Comparison of ENCODE assay signal across 9 cellular contexts in the genomic region with DNA sequence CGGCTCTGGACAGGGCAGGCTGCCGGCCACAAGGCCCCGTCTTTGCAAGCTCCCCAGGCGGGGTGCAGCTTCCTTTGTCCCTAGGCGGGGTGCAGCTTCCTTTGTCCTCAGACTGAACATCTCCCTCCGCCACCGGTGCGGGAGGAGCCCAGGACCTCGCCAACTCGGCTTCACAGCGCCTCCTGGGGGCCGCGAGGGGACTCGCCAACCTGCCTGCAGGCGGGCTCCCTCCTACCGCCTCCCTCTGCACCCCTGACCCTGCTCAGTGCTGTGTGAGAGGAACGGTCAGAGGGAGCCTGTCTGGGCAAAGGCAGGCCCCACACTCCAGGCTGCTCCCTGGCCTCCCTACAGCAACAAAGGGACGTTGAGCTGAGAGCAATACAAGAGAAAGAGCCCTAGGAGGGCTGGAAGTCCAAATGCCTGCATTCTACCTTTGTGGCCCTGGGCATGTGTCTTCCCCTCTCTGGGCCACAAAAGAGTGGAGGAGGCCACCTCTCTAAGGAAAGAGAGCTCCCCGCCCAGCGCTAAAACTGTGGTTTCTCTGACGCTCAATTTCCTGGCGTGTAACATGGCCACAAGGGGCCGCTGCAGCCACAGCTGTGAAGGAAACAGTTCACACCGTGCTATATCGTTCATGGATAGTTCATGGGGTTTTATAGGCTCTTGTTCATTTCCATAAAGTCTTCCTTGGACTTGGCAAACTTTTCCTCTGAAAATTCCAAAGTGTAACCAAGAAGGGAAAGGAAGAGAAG. TPM values are rescaled to one million over a fixed set of nuclear protein-coding genes. Genes with fewer than 3 reads are reported as not detected.
DNase-seq lines count a peak whose midpoint lies in the region; ATAC-seq and TF ChIP-seq lines count a peak whose summit lies in the region.
"Had no signal": no experiment of that assay in that cellular context is flagged by ENCODE, and none has a peak within 500 bp of the region (broad histone marks: within the 10 kb centered on the region; RNA-seq: fewer than 3 reads in every experiment).

No MANE protein-coding gene starts in this region.

- peak overlapping the region; percentile 92 for H3K27ac Mint-ChIP-seq in Calu3 (ENCODE audit: unreplicated experiment)
- peak overlapping the region; percentile 42 for H3K27ac Mint-ChIP-seq in activated CD4-positive, alpha-beta T cell treated with anti-CD3 and anti-CD28 coated beads for 36 hours
- H3K27ac Mint-ChIP-seq in chondrocyte (ENCODE audit: unreplicated experiment) = peak overlapping the region; percentile 74

- H3K4me3 Mint-ChIP-seq in Calu3 (ENCODE audit: low read depth, unreplicated experiment) = peak overlapping the region; percentile 62
- no peak overlapping the region for H3K4me3 Mint-ChIP-seq in activated CD4-positive, alpha-beta T cell treated with anti-CD3 and anti-CD28 coated beads for 36 hours
- no peak overlapping the region for H3K4me3 Mint-ChIP-seq in chondrocyte (ENCODE audit: unreplicated experiment)

- H3K4me1 Mint-ChIP-seq in Calu3 (ENCODE audit: low read depth, unreplicated experiment) (peaks cover 91% of the 10 kb centered on the region), chondrocyte (ENCODE audit: low read depth) (peaks cover 42% of the 10 kb centered on the region)
- H3K4me1 Mint-ChIP-seq in activated CD4-positive, alpha-beta T cell treated with anti-CD3 and anti-CD28 coated beads for 36 hours = peaks cover 22% of the 10 kb centered on the region

- peak; percentile 98 for TF ChIP-seq CTCF in Calu3 (IDR thresholded peaks at IDR 0.05; ENCODE audit: unreplicated experiment)
- peak; percentile 89 for TF ChIP-seq CTCF in HFF-Myc (IDR thresholded peaks at IDR 0.05; ENCODE audit: low read depth, low read length, missing control alignments)
- peak; percentile 98 for TF ChIP-seq CTCF in chondrocyte (IDR thresholded peaks at IDR 0.05)
- peak; percentile 92 for TF ChIP-seq CTCF in kidney epithelial cell (IDR thresholded peaks at IDR 0.05; ENCODE audit: insufficient read depth, low read length, poor library complexity, severe bottlenecking)

- CTCF ChIA-PET in Calu3 (lab: Charles Lee) = interaction anchor here (0.6 to 7.7 kb wide), 96 partner anchors 8 to 1204 kb away, joined by 3 to 471 read pairs (median 5); partner anchors contain the start of genes EIF1, KRT15, KRT16 and KRT17
- CTCF ChIA-PET in activated CD4-positive, alpha-beta T cell treated with anti-CD3 and anti-CD28 coated beads for 36 hours (lab: Charles Lee) = interaction anchor here (0.6 to 6.5 kb wide), 56 partner anchors 8 to 958 kb away, joined by 3 to 73 read pairs (median 4); partner anchors contain the start of genes KRT36 and KRT40

- H3K4me3 ChIP-seq in HFF-Myc (replicated peaks; ENCODE audit: low read depth, low read length) (no peak overlapping the region), kidney epithelial cell (ENCODE audit: low read depth, low read length) (no peak overlapping the region)

- H3K36me3 Mint-ChIP-seq in Calu3 (ENCODE audit: insufficient read depth, unreplicated experiment) (peaks cover 31% of the 10 kb centered on the region), chondrocyte (ENCODE audit: low read depth) (peaks cover 9% of the 10 kb centered on the region)
- H3K36me3 Mint-ChIP-seq in activated CD4-positive, alpha-beta T cell treated with anti-CD3 and anti-CD28 coated beads for 36 hours (ENCODE audit: low read depth) = no peaks in the 10 kb centered on the region

- POLR2A ChIA-PET in activated CD4-positive, alpha-beta T cell treated with anti-CD3 and anti-CD28 coated beads for 36 hours (lab: Charles Lee) = interaction anchor here (0.6 to 1.1 kb wide), 4 partner anchors 102 to 145 kb away, joined by 3 to 5 read pairs (median 4); partner anchors contain the start of gene EIF1

- peak; percentile 81 for ATAC-seq in activated CD4-positive, alpha-beta T cell treated with anti-CD3 and anti-CD28 coated beads for 36 hours
- ATAC-seq in GM18519 (IDR thresholded peaks at IDR 0.05; ENCODE audit: low FRiP score, unreplicated experiment) = no peak

- DNase-seq in Calu3 (peak; percentile 99), HFF-Myc (ENCODE audit: extremely low read depth, low read depth) (peak; percentile 74), NCI-H345 treated with DMSO at 0.1 percent for 48 hours (lab: John Stamatoyannopoulos, UW; ENCODE audit: unreplicated experiment) (peak; percentile 55), chondrocyte (ENCODE audit: low spot score) (no peak), kidney epithelial cell (ENCODE audit: low read depth) (no peak)
- DNase-seq in activated CD4-positive, alpha-beta T cell treated with anti-CD3 and anti-CD28 coated beads for 36 hours = peak; percentile 93
- peak; percentile 68 to 70 for DNase-seq in stimulated activated CD4-positive, alpha-beta T cell treated with anti-CD3 and anti-CD28 coated beads, Interleukin-15, amount 100 ng/mL, for 1 hour (ENCODE audit: low read depth in 1 of 2, low spot score in 1 of 2)

- no TSS peak for BruUV-seq in Calu3 (replicated peaks; lab: Mats Ljungman, UMichigan)

- H3K9me3 Mint-ChIP-seq in Calu3 (ENCODE audit: low read depth, unreplicated experiment) = no peaks in the 10 kb centered on the region
- peaks cover 4% of the 10 kb centered on the region for H3K9me3 Mint-ChIP-seq in activated CD4-positive, alpha-beta T cell treated with anti-CD3 and anti-CD28 coated beads for 36 hours (ENCODE audit: low read depth)
- H3K9me3 Mint-ChIP-seq in chondrocyte (ENCODE audit: low read depth) = peaks cover 8% of the 10 kb centered on the region

- H3K27me3 Mint-ChIP-seq in Calu3 (ENCODE audit: unreplicated experiment) = no peaks in the 10 kb centered on the region
- peaks cover 10% of the 10 kb centered on the region for H3K27me3 Mint-ChIP-seq in activated CD4-positive, alpha-beta T cell treated with anti-CD3 and anti-CD28 coated beads for 36 hours
- H3K27me3 Mint-ChIP-seq in chondrocyte (ENCODE audit: low read depth) = no peaks in the 10 kb centered on the region

- intact Hi-C loops in Calu3 (cut with micrococcal nuclease; ENCODE audit: unreplicated experiment) = loop anchor here (1.0 to 2.0 kb wide), 8 partner anchors 18 to 746 kb away; no protein-coding TSS in a partner anchor
- intact Hi-C loops in activated CD4-positive, alpha-beta T cell treated with anti-CD3 and anti-CD28 coated beads for 36 hours (cut with DNase I, micrococcal nuclease) = loop anchor here (1.0 to 5.0 kb wide), 13 partner anchors 30 to 927 kb away; no protein-coding TSS in a partner anchor

- H3K36me3 ChIP-seq in kidney epithelial cell (ENCODE audit: control insufficient read depth, insufficient read depth, low read length) = no peaks in the 10 kb centered on the region

- H3K27me3 ChIP-seq in kidney epithelial cell (ENCODE audit: control insufficient read depth, insufficient read depth, low read length) = no peaks in the 10 kb centered on the region

RNA-seq across cellular contexts. Expression of gene KRT19, which starts 20.9 kb away (rescaled TPM):
- total RNA-seq in Calu3 (2022) (2,554 and 3,048 TPM in 2 replicates), chondrocyte (1.3 to 1.7 TPM in 2 of 3 replicates, not detected in the other), kidney epithelial cell (851 and 925 TPM in 2 replicates)
- not detected for total RNA-seq in activated CD4-positive, alpha-beta T cell treated with anti-CD3 and anti-CD28 coated beads for 36 hours

RNA-seq across cellular contexts. Expression of gene KRT9, which starts 22.8 kb away (rescaled TPM):
- not detected in 2 replicates for total RNA-seq in Calu3 (2022)
- total RNA-seq in activated CD4-positive, alpha-beta T cell treated with anti-CD3 and anti-CD28 coated beads for 36 hours = not detected
- not detected in 3 replicates for total RNA-seq in chondrocyte
- total RNA-seq in kidney epithelial cell = not detected in 2 replicates
- total RNA-seq: glomerular endothelial cell had no signal

RNA-seq across cellular contexts. Expression of gene KRT15, which starts 30.3 kb away (rescaled TPM):
- 83.0 and 86.8 TPM in 2 replicates for total RNA-seq in Calu3 (2022)
- total RNA-seq in activated CD4-positive, alpha-beta T cell treated with anti-CD3 and anti-CD28 coated beads for 36 hours = not detected
- total RNA-seq in chondrocyte = not detected in 3 replicates
- total RNA-seq in kidney epithelial cell = 1.3 and 1.6 TPM in 2 replicates

RNA-seq across cellular contexts. Expression of gene KRT14, which starts 37.7 kb away (rescaled TPM):
- total RNA-seq in Calu3 (2022) (3.8 and 12.2 TPM in 2 replicates), chondrocyte (0.23 to 0.94 TPM (median 0.32 TPM) in 3 replicates), kidney epithelial cell (not detected in 2 replicates)
- total RNA-seq in activated CD4-positive, alpha-beta T cell treated with anti-CD3 and anti-CD28 coated beads for 36 hours = not detected
- total RNA-seq: glomerular endothelial cell had no signal

RNA-seq across cellular contexts. Expression of gene KRT13, which starts 43.6 kb away (rescaled TPM):
- total RNA-seq in Calu3 (2022) = 45.7 and 323 TPM in 2 replicates
- total RNA-seq in activated CD4-positive, alpha-beta T cell treated with anti-CD3 and anti-CD28 coated beads for 36 hours = not detected
- total RNA-seq in chondrocyte = not detected in 3 replicates
- 0.96 TPM in 1 of 2 replicates, not detected in the other for total RNA-seq in kidney epithelial cell
- total RNA-seq: glomerular endothelial cell had no signal

Comparison
In these comparisons a context has a peak if more than half of its experiments do, and no peak if none do; other contexts are left out.
1. DNase-seq: peak in Calu3 (single experiment), HFF-Myc (single experiment), NCI-H345 treated with DMSO at 0.1 percent for 48 hours (single experiment), activated CD4-positive, alpha-beta T cell treated with anti-CD3 and anti-CD28 coated beads for 36 hours (single experiment) and stimulated activated CD4-positive, alpha-beta T cell treated with anti-CD3 and anti-CD28 coated beads, Interleukin-15, amount 100 ng/mL, for 1 hour (2 of 2); none in chondrocyte (single experiment) and kidney epithelial cell (single experiment).
2. H3K27ac Mint-ChIP-seq: peak in every context shown above with its lines; median percentile 92 in Calu3; 74 in chondrocyte; 42 in activated CD4-positive, alpha-beta T cell treated with anti-CD3 and anti-CD28 coated beads for 36 hours.
3. RNA of gene KRT19, which starts 20.9 kb away (total RNA-seq): 2,554 to 3,048 TPM in Calu3 and 851 to 925 TPM in kidney epithelial cell; 1.3 to 1.7 TPM in chondrocyte and not detected in activated CD4-positive, alpha-beta T cell treated with anti-CD3 and anti-CD28 coated beads for 36 hours; every median in the first group is over 100 times any median in the second.
4. RNA of gene KRT15, which starts 30.3 kb away (total RNA-seq): 83.0 to 86.8 TPM in Calu3; 1.3 to 1.6 TPM in kidney epithelial cell, not detected in activated CD4-positive, alpha-beta T cell treated with anti-CD3 and anti-CD28 coated beads for 36 hours and not detected in chondrocyte; every median in the first group is over 10 times any median in the second.
5. Peak in every context shown above with its lines, with median percentiles within 50 percentile points of each other: CTCF ChIP-seq.